11 cellular contexts compared by ENCODE assay signal in genomic region chr4:168803727-168804126, GRCh38.
DNase-seq lines count a peak whose midpoint lies in the region; ATAC-seq and TF ChIP-seq lines count a peak whose summit lies in the region.
"Had no signal": no experiment of that assay in that cellular context is flagged by ENCODE, and none has a peak within 500 bp of the region (broad histone marks: within the 10 kb centered on the region; RNA-seq: fewer than 3 reads in every experiment).

No MANE protein-coding gene starts in this region.

- no peak for TF ChIP-seq POLR2A in vagina (IDR thresholded peaks at IDR 0.05)

- no peak overlapping the region for H3K4me3 ChIP-seq in MG63
- no peak overlapping the region for H3K4me3 ChIP-seq in endodermal cell (ENCODE audit: low read length)
- no peak overlapping the region for H3K4me3 ChIP-seq in vagina

- H3K4me3 Mint-ChIP-seq in endodermal cell, result no peak overlapping the region
- H3K4me3 Mint-ChIP-seq: activated T-cell treated with anti-CD3 and anti-CD28 coated beads, Interleukin-2, amount 50 U/mL, for 72 hours; T-helper 2 cell treated with Interferon-gamma antibody and Interleukin-4, amounts not matched to agents 5 μg/mL and 100 μg/mL, for 36 hours had no signal

- TF ChIP-seq CTCF in endodermal cell (conservative IDR thresholded peaks at IDR 0.05) (no peak), vagina (IDR thresholded peaks at IDR 0.05) (no peak)

- no peaks in the 10 kb centered on the region for H3K36me3 Mint-ChIP-seq in endodermal cell (ENCODE audit: low read depth)

- H3K4me1 ChIP-seq in endodermal cell (ENCODE audit: control insufficient read depth, insufficient read depth, low read length) (no peaks in the 10 kb centered on the region), vagina (peaks cover 17% of the 10 kb centered on the region)
- H3K4me1 ChIP-seq: parathyroid adenoma had no signal

- H3K4me1 Mint-ChIP-seq in endodermal cell, result peaks cover 27% of the 10 kb centered on the region

- H3K9ac ChIP-seq in endodermal cell (ENCODE audit: extremely low read depth, low read length, poor library complexity, severe bottlenecking), result no peak overlapping the region
- H3K9ac ChIP-seq: parathyroid adenoma had no signal

- no peaks in the 10 kb centered on the region for H3K9me3 ChIP-seq in MG63
- H3K9me3 ChIP-seq in endodermal cell (ENCODE audit: control insufficient read depth, low read length), result peaks cover 7% of the 10 kb centered on the region
- H3K9me3 ChIP-seq in vagina, result no peaks in the 10 kb centered on the region

- H3K27ac Mint-ChIP-seq in endodermal cell, result peak overlapping the region; percentile 77
- H3K27ac Mint-ChIP-seq: activated T-cell treated with anti-CD3 and anti-CD28 coated beads, Interleukin-2, amount 50 U/mL, for 72 hours; T-helper 2 cell treated with Interferon-gamma antibody and Interleukin-4, amounts not matched to agents 5 μg/mL and 100 μg/mL, for 36 hours had no signal

- intact Hi-C loops in vagina (cut with DNase I), result no loop called here

- DNase-seq in MG63, result peak; percentile 41
- peak; percentile 78 for DNase-seq in endodermal cell
- peak; percentile 58 for DNase-seq in left kidney (ENCODE audit: low read depth, low spot score)
- DNase-seq in vagina (ENCODE audit: extremely low spot score in 2 of 2), result no peak
- no peak for DNase-seq in cerebellum (ENCODE audit: low spot score)
- DNase-seq in DMS 273 (lab: John Stamatoyannopoulos, UW; ENCODE audit: unreplicated experiment), result no peak
- DNase-seq: activated T-cell treated with anti-CD3 and anti-CD28 coated beads, Interleukin-2, amount 50 U/mL, for 72 hours; NCI-H510A treated with DMSO at 0.1 percent for 48 hours had no signal

- H3K27me3 ChIP-seq in MG63, result no peaks in the 10 kb centered on the region
- no peaks in the 10 kb centered on the region for H3K27me3 ChIP-seq in endodermal cell (ENCODE audit: control insufficient read depth, insufficient read depth, low read length, poor library complexity, severe bottlenecking)
- H3K27me3 ChIP-seq in vagina, result no peaks in the 10 kb centered on the region

- H3K36me3 ChIP-seq in MG63 (no peaks in the 10 kb centered on the region), endodermal cell (ENCODE audit: control insufficient read depth, insufficient read depth, low read length) (no peaks in the 10 kb centered on the region), vagina (no peaks in the 10 kb centered on the region)

- H3K9me3 Mint-ChIP-seq in endodermal cell, result peaks cover 4% of the 10 kb centered on the region
- H3K9me3 Mint-ChIP-seq: T-helper 2 cell treated with Interferon-gamma antibody and Interleukin-4, amounts not matched to agents 5 μg/mL and 100 μg/mL, for 36 hours had no signal

- ATAC-seq in GM21423 (IDR thresholded peaks at IDR 0.05; ENCODE audit: unreplicated experiment), result no peak
- ATAC-seq: activated T-cell treated with anti-CD3 and anti-CD28 coated beads, Interleukin-2, amount 50 U/mL, for 72 hours had no signal

- H3K27ac ChIP-seq in endodermal cell (ENCODE audit: low read depth, low read length), result peak overlapping the region; percentile 54
- H3K27ac ChIP-seq in vagina, result peak overlapping the region; percentile 22
- H3K27ac ChIP-seq: parathyroid adenoma had no signal

- H3K27me3 Mint-ChIP-seq in endodermal cell (ENCODE audit: insufficient read depth), result no peaks in the 10 kb centered on the region

- WGBS in endodermal cell (ENCODE audit: insufficient coverage in 1 of 2, insufficient read length in 1 of 2), 2 experiments, result 62 to 67% methylated on average over 2 to 4 of the region's 4 CpGs

Comparison
In these comparisons a context has a peak if more than half of its experiments do, and no peak if none do; other contexts are left out.
1. DNase-seq: peak in MG63 (single experiment), endodermal cell (single experiment) and left kidney (single experiment); none in vagina (0 of 2), cerebellum (single experiment) and DMS 273 (single experiment).